ENCODE assay signal across 22 cellular contexts in the genomic region with DNA sequence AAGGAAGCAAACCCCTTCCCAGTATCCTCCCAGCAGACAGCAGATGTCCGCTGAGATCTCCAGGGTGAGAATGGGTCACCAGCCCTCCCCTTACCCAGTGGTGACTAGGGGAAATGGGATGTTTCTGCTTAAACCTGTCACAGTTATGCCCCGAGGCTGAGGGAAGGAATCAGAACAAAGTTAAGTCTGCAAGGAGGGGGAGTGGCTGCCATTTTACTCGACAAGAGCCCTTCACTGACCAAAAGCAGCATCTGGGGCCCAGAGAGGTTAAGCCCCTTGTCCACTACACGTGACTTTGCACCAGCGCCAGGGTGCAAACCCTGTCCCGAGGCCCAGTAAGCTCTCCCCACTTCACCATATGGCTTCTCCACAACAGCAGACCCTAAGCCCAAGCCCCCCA. TPM values are rescaled to one million over a fixed set of nuclear protein-coding genes. Genes with fewer than 3 reads are reported as not detected.
DNase-seq lines count a peak whose midpoint lies in the region; ATAC-seq, FAIRE-seq and TF ChIP-seq lines count a peak whose summit lies in the region.
"Had no signal": no experiment of that assay in that cellular context is flagged by ENCODE, and none has a peak within 500 bp of the region (broad histone marks: within the 10 kb centered on the region; RNA-seq: fewer than 3 reads in every experiment).

No MANE protein-coding gene starts in this region.

- CTCF ChIA-PET in PC-3 (lab: Charles Lee) = interaction anchor here (0.5 kb wide), 1 partner anchor 65 kb away, joined by 3 read pairs; no protein-coding TSS in a partner anchor

- H4K20me1 ChIP-seq in PC-3 (ENCODE audit: low read length) = no peaks in the 10 kb centered on the region

- FAIRE-seq in GM12892 (lab: Jason Lieb, UNC) = no peak
- FAIRE-seq: D721Med, HTR-8/SVneo had no signal

- no peak overlapping the region for H3K9ac ChIP-seq in PC-3 (ENCODE audit: low read length)

- no peaks in the 10 kb centered on the region for H3K9me2 ChIP-seq in PC-3 (replicated peaks; ENCODE audit: low read length)

- no peaks in the 10 kb centered on the region for H3F3A ChIP-seq in PC-3 (ENCODE audit: low read length, unreplicated experiment)

- DNase-seq in ELF-1 (ENCODE audit: low read depth, low spot score) (peak; percentile 79), PC-3 (peak; percentile 58), islet precursor cell (peak; percentile 90), stomach (no peak), GDM1 (lab: John Stamatoyannopoulos, UW) (no peak), GM12892 (ENCODE audit: insufficient read length) (no peak), T-helper 17 cell (no peak)
- DNase-seq: activated CD4-positive, alpha-beta T cell treated with anti-CD3 and anti-CD28 coated beads, Interleukin-2, amount 50 U/mL, for 4 hours; activated T-cell treated with anti-CD3 and anti-CD28 coated beads, Interleukin-2, amount 50 U/mL, for 4 hours; cortex of kidney; NCI-H2171 treated with DMSO at 0.1 percent for 48 hours; NCI-H748 treated with DMSO at 0.1 percent for 48 hours; occipital lobe; stimulated activated CD4-positive, alpha-beta T cell treated with anti-CD3 and anti-CD28 coated beads, Interleukin-4, amount 100 ng/mL, for 24 hours; SW 1271 had no signal

- H3K9me3 ChIP-seq in PC-3 (ENCODE audit: low read length) (no peaks in the 10 kb centered on the region), stomach (no peaks in the 10 kb centered on the region), T-helper 17 cell (ENCODE audit: control insufficient read depth, low read length, poor library complexity, severe bottlenecking) (no peaks in the 10 kb centered on the region)
- H3K9me3 ChIP-seq: BE2C had no signal

- no peak overlapping the region for H3K27ac Mint-ChIP-seq in T-helper 17 cell
- H3K27ac Mint-ChIP-seq: activated naive CD4-positive, alpha-beta T cell treated with anti-CD3 and anti-CD28 coated beads, Interleukin-2, amount 50 U/mL, for 24 hours had no signal

- H3K79me2 ChIP-seq in PC-3 (ENCODE audit: low read length) = no peaks in the 10 kb centered on the region

- no peak overlapping the region for H3K4me3 ChIP-seq in PC-3 (ENCODE audit: low read length)
- H3K4me3 ChIP-seq in stomach = no peak overlapping the region
- H3K4me3 ChIP-seq: skin epidermis had no signal

- no TSS peak for BruUV-seq in PC-3 (replicated peaks; lab: Mats Ljungman, UMichigan)

- peak overlapping the region; percentile 28 for H3K27ac ChIP-seq in PC-3 (ENCODE audit: low read length)
- H3K27ac ChIP-seq in stomach = peak overlapping the region; percentile 10 to 87 (median 72)
- H3K27ac ChIP-seq: foreskin keratinocyte had no signal

- TF ChIP-seq CTCF in PC-3 (conservative IDR thresholded peaks at IDR 0.05; ENCODE audit: low read depth, low read length) = no peak
- TF ChIP-seq CTCF in stomach (IDR thresholded peaks at IDR 0.05) = no peak

- peaks cover 51% of the 10 kb centered on the region for H3K4me1 ChIP-seq in PC-3 (ENCODE audit: insufficient read depth, low read length)
- peaks cover 25 to 43% (median 32%) of the 10 kb centered on the region in 4 donors for H3K4me1 ChIP-seq in stomach

- peak overlapping the region; percentile 70 for H3K4me2 ChIP-seq in PC-3 (ENCODE audit: low read length)

- POLR2A ChIA-PET in PC-3 (lab: Charles Lee; ENCODE audit: unreplicated experiment) = no interaction called here

- ATAC-seq in PC-3 (no peak), GM18519 (IDR thresholded peaks at IDR 0.05; ENCODE audit: low FRiP score, unreplicated experiment) (no peak), T-helper 17 cell (no peak)
- ATAC-seq: activated T-cell treated with anti-CD3 and anti-CD28 coated beads, Interleukin-2, amount 50 U/mL, for 4 hours; foreskin keratinocyte had no signal

- H3K36me3 Mint-ChIP-seq in T-helper 17 cell (ENCODE audit: low read depth) = no peaks in the 10 kb centered on the region
- H3K36me3 Mint-ChIP-seq: activated naive CD4-positive, alpha-beta T cell treated with anti-CD3 and anti-CD28 coated beads, Interleukin-2, amount 50 U/mL, for 24 hours had no signal

- WGBS in stomach, 5 donors = 54 to 64% (median 59%) methylated on average over 6 of the region's 6 CpGs

- H3K27me3 Mint-ChIP-seq in T-helper 17 cell = no peaks in the 10 kb centered on the region
- H3K27me3 Mint-ChIP-seq: activated naive CD4-positive, alpha-beta T cell treated with anti-CD3 and anti-CD28 coated beads, Interleukin-2, amount 50 U/mL, for 24 hours had no signal

- peaks cover 12% of the 10 kb centered on the region for H3K4me1 Mint-ChIP-seq in T-helper 17 cell
- H3K4me1 Mint-ChIP-seq: activated naive CD4-positive, alpha-beta T cell treated with anti-CD3 and anti-CD28 coated beads, Interleukin-2, amount 50 U/mL, for 24 hours had no signal

- H3K27me3 ChIP-seq in PC-3 (ENCODE audit: low read length) = no peaks in the 10 kb centered on the region
- H3K27me3 ChIP-seq in stomach = no peaks in the 10 kb centered on the region
- H3K27me3 ChIP-seq: BE2C, foreskin keratinocyte had no signal

- H2AFZ ChIP-seq in PC-3 (ENCODE audit: low read length) = peak overlapping the region; percentile 26; the same call in 1 of the 2 replicates

- H3K36me3 ChIP-seq in PC-3 (ENCODE audit: low read depth, low read length) (no peaks in the 10 kb centered on the region), stomach (no peaks in the 10 kb centered on the region)
- H3K36me3 ChIP-seq: BE2C had no signal

- TF ChIP-seq EP300 in stomach (IDR thresholded peaks at IDR 0.05) = no peak

- no peak overlapping the region for H3K4me3 Mint-ChIP-seq in T-helper 17 cell
- H3K4me3 Mint-ChIP-seq: activated naive CD4-positive, alpha-beta T cell treated with anti-CD3 and anti-CD28 coated beads, Interleukin-2, amount 50 U/mL, for 24 hours; activated T-cell treated with anti-CD3 and anti-CD28 coated beads, Interleukin-2, amount 50 U/mL, for 4 hours had no signal

- TF ChIP-seq POLR2A in stomach (IDR thresholded peaks at IDR 0.05) (no peak), GM12892 (IDR thresholded peaks at IDR 0.05; ENCODE audit: low read depth, low read length) (no peak)

- intact Hi-C loops in PC-3 (cut with micrococcal nuclease) = loop anchor here (2.0 to 10.0 kb wide), 3 partner anchors 18 to 220 kb away; no protein-coding TSS in a partner anchor
- intact Hi-C loops in stomach (cut with DNase I; ENCODE audit: low total_unique reads) = loop anchor here (10.0 kb wide), 1 partner anchor 270 kb away; a partner anchor contains a TSS

RNA-seq across cellular contexts. Expression of a gene that starts 4.6 kb away (rescaled TPM):
- total RNA-seq in PC-3 (2014; rRNA removed) = 5.4 and 6.0 TPM in 2 replicates
- 10 to 100 TPM in 1 of 5 donors, 1 to 10 TPM in 3, under 1 TPM in 1; under 0.01 to 16.1 (median 5.1) TPM for total RNA-seq in stomach
- polyA plus RNA-seq in stomach = 1 to 10 TPM; 1.5 to 5.8 (median 2.2) TPM
- 0.70 TPM for polyA plus RNA-seq in GM12892 (2012; ENCODE audit: missing spikeins)
- under 1 TPM; 0.15 to 0.34 TPM for total RNA-seq in T-helper 17 cell

RNA-seq across cellular contexts. Expression of a gene that starts 55.7 kb away (rescaled TPM):
- 46.0 and 56.3 TPM in 2 replicates for total RNA-seq in PC-3 (2014; rRNA removed)
- 100 to 1,000 TPM in 3 of 5 donors, 10 to 100 TPM in 2; 48.4 to 156 (median 125) TPM for total RNA-seq in stomach
- polyA plus RNA-seq in stomach = 10 to 100 TPM; 37.3 to 91.6 (median 46.2) TPM
- polyA plus RNA-seq in GM12892 (2012; ENCODE audit: missing spikeins) = 95.0 TPM
- 100 to 1,000 TPM; 149 to 169 TPM for total RNA-seq in T-helper 17 cell

Comparison
In these comparisons a context has a peak if more than half of its experiments do, and no peak if none do; other contexts are left out.
1. DNase-seq: peak in ELF-1 (single experiment), PC-3 (single experiment) and islet precursor cell (single experiment); none in stomach (single experiment), GDM1 (single experiment), GM12892 (single experiment) and T-helper 17 cell (0 of 3).